Comparison of ENCODE assay signal across 8 cellular contexts in the genomic region with DNA sequence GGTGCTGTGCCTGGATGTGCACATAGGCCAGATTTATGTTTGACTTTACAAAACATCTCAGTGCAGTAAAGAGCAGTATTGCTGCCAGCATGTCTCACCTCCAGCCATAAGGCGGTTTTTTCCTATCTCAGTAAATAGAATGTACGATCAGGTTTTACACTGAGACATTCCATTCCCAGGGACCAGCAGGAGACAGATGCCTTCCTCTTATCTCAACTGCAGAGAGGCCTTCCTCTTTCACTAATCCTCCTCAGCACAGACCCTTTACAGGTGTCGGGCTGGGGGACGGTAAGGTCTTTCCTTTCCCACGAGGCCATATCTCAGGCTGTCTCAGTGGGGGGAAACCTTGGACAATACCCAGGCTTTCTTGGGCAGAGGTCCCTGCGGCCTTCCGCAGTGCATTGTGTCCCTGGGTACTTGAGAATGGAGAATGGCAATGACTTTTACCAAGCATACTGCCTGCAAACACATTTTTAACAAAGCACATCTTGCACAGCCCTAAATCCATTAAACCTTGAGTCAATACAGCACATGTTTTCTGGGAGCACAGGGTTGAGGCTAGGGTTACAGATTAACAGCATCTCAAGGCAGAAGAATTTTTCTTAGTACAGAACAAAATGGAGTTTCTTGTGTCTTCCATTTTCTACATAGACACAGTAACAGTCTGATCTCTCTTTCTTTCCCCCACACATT. TPM values are rescaled to one million over a fixed set of nuclear protein-coding genes. Genes with fewer than 3 reads are reported as not detected.
A peak's percentile ranks its signal among the peaks of the same experiment; 100 is the strongest.
DNase-seq lines count a peak whose midpoint lies in the region; ATAC-seq and TF ChIP-seq lines count a peak whose summit lies in the region.
"Not testable (repeated sequence)": the region's sequence is repeated elsewhere in the genome, so short reads cannot be mapped to it uniquely, and the experiment has no call there.
"Had no signal": no experiment of that assay in that cellular context is flagged by ENCODE, and none has a peak within 500 bp of the region (broad histone marks: within the 10 kb centered on the region; RNA-seq: fewer than 3 reads in every experiment).

No MANE protein-coding gene starts in this region.

- not testable (repeated sequence) for H3F3A ChIP-seq in PC-9 (ENCODE audit: insufficient read depth, low read depth)

- not testable (repeated sequence) for H3K4me3 Mint-ChIP-seq in natural killer cell
- peak overlapping the region; percentile 37 for H3K4me3 Mint-ChIP-seq in progenitor cell of endocrine pancreas (ENCODE audit: low read depth)

- H3K27ac ChIP-seq in BLaER1; Karpas-422 (ENCODE audit: low read length); PC-9: not testable (repeated sequence)

- intact Hi-C loops in PC-9 (cut with micrococcal nuclease; ENCODE audit: unreplicated experiment); natural killer cell (cut with micrococcal nuclease): not testable (repeated sequence)

- not testable (repeated sequence) for H3K9me2 ChIP-seq in Karpas-422 (replicated peaks; ENCODE audit: insufficient read depth, low read length); PC-9 (ENCODE audit: insufficient read depth)

- CTCF ChIA-PET in PC-9 (lab: Charles Lee), result not testable (repeated sequence)

- not testable (repeated sequence) for H3K79me2 ChIP-seq in Karpas-422 (ENCODE audit: low read length); PC-9 (ENCODE audit: low read depth)

- H3K9me3 Mint-ChIP-seq in natural killer cell; progenitor cell of endocrine pancreas (ENCODE audit: low read depth): not testable (repeated sequence)

- POLR2A ChIA-PET in PC-9 (lab: Charles Lee; ENCODE audit: unreplicated experiment), result not testable (repeated sequence)

- not testable (repeated sequence) for H3K36me3 Mint-ChIP-seq in natural killer cell; progenitor cell of endocrine pancreas (ENCODE audit: insufficient read depth)

- H3K4me1 ChIP-seq in BLaER1 (peaks cover 57% of the 10 kb centered on the region), PC-9 (replicated peaks; ENCODE audit: insufficient read depth) (peaks cover 38% of the 10 kb centered on the region)
- H3K4me1 ChIP-seq in Karpas-422 (ENCODE audit: low read length), result not testable (repeated sequence)

- not testable (repeated sequence) for H3K9ac ChIP-seq in BLaER1; Karpas-422 (ENCODE audit: low read length)

- not testable (repeated sequence) for H3K4me3 ChIP-seq in BLaER1; Karpas-422 (ENCODE audit: low read length); PC-9; choroid plexus epithelial cell (ENCODE audit: low read depth, low read length)

- H3K4me2 ChIP-seq in BLaER1, result peak overlapping the region; percentile 84
- not testable (repeated sequence) for H3K4me2 ChIP-seq in Karpas-422 (ENCODE audit: low read depth, low read length, poor library complexity, severe bottlenecking)
- H3K4me2 ChIP-seq in PC-9, result 0 out of 2 replicates have a peak overlapping the region, but pooled peaks have one; percentile 34

- H3K36me3 ChIP-seq in BLaER1; Karpas-422 (ENCODE audit: insufficient read depth, low read length); PC-9 (ENCODE audit: low read depth): not testable (repeated sequence)

- H3K4me1 Mint-ChIP-seq in natural killer cell (peaks cover 17 to 46% of the 10 kb centered on the region in 2 donors), progenitor cell of endocrine pancreas (ENCODE audit: low read depth) (peaks cover 64% of the 10 kb centered on the region)

- not testable (repeated sequence) for TF ChIP-seq CTCF in PC-9 (conservative IDR thresholded peaks at IDR 0.05); choroid plexus epithelial cell (conservative IDR thresholded peaks at IDR 0.05; ENCODE audit: low read depth, low read length); natural killer cell (IDR thresholded peaks at IDR 0.05); progenitor cell of endocrine pancreas (IDR thresholded peaks at IDR 0.05; ENCODE audit: unreplicated experiment)

- H3K9me3 ChIP-seq in BLaER1; Karpas-422 (ENCODE audit: low read length); PC-9 (ENCODE audit: insufficient read depth, low read depth): not testable (repeated sequence)

- BruUV-seq in PC-9 (replicated peaks; lab: Mats Ljungman, UMichigan), result not testable (repeated sequence)

- H3K27ac Mint-ChIP-seq in natural killer cell (peak overlapping the region; percentile 85 to 89), progenitor cell of endocrine pancreas (peak overlapping the region; percentile 95)

- H3K27me3 Mint-ChIP-seq in natural killer cell (ENCODE audit: low read depth in 2 of 2); progenitor cell of endocrine pancreas: not testable (repeated sequence)

- H3K27me3 ChIP-seq in BLaER1; Karpas-422 (ENCODE audit: low read length); PC-9 (ENCODE audit: insufficient read depth, low read depth): not testable (repeated sequence)

- ATAC-seq in natural killer cell, result not testable (repeated sequence)

- not testable (repeated sequence) for H4K20me1 ChIP-seq in BLaER1; Karpas-422 (ENCODE audit: insufficient read depth, low read depth, low read length); PC-9 (ENCODE audit: insufficient read depth)

- not testable (repeated sequence) for H2AFZ ChIP-seq in Karpas-422 (ENCODE audit: low read length); PC-9

- DNase-seq in Karpas-422 (peak; percentile 29), choroid plexus epithelial cell (ENCODE audit: low read depth) (peak; percentile 55), left kidney (ENCODE audit: low read depth, low spot score) (peak; percentile 43)
- not testable (repeated sequence) for DNase-seq in PC-9; natural killer cell; progenitor cell of endocrine pancreas (ENCODE audit: low spot score, unreplicated experiment)

RNA-seq across cellular contexts. Expression of gene NINL, which starts 34.5 kb away (rescaled TPM):
- total RNA-seq in Karpas-422 (2014; rRNA removed; shearing (Covaris generic); ENCODE audit: low replicate concordance), result 0.19 and 0.79 TPM in 2 replicates
- total RNA-seq in PC-9 (2021), result 19.6 and 39.9 TPM in 2 replicates
- 1 to 10 TPM; 3.1 to 6.9 (median 4.9) TPM for total RNA-seq in natural killer cell
- 114 and 125 TPM in 2 replicates for total RNA-seq in progenitor cell of endocrine pancreas
- total RNA-seq: HT-29 had no signal
